Comparison of ENCODE assay signal across 12 cellular contexts in the genomic region with DNA sequence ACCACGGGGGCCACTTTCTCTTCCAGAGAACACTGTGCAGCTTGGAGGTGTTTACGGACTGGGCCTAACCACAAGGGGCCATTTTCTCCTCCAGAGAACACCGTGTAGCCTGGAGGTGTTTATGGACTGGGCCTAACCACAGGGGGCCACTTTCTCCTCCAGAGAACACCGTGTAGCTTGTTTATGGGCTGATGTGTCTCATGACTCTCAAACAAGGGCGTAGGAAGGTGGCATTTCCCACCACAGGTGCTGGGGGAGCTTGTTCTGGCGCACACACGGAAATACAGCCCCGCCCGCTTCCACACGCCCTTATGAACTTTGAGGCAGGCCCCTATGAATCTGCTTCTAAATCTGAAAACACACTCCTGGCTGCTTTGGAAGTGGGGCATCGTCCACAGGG.
DNase-seq lines count a peak whose midpoint lies in the region; ATAC-seq lines count a peak whose summit lies in the region.
"Had no signal": no experiment of that assay in that cellular context is flagged by ENCODE, and none has a peak within 500 bp of the region (broad histone marks: within the 10 kb centered on the region; RNA-seq: fewer than 3 reads in every experiment).

No MANE protein-coding gene starts in this region.

- DNase-seq in activated T-cell treated with anti-CD3 and anti-CD28 coated beads for 48 hours (ENCODE audit: low read depth) (peak; percentile 7), activated T-cell treated with anti-CD3 and anti-CD28 coated beads for 4 hours (no peak), hepatic stellate cell (ENCODE audit: low spot score) (no peak), DMS114 treated with DMSO at 0.1 percent for 48 hours (lab: John Stamatoyannopoulos, UW; ENCODE audit: unreplicated experiment) (no peak), NCI-H2196 (lab: John Stamatoyannopoulos, UW; ENCODE audit: unreplicated experiment) (no peak)
- DNase-seq in activated effector memory CD4-positive, alpha-beta T cell treated with anti-CD3 and anti-CD28 coated beads, Interleukin-2, amount 50 U/mL, for 16 hours, result peak; percentile 75
- DNase-seq in naive thymus-derived CD8-positive, alpha-beta T cell, result peak in 7 of 10 donors; percentile 6 to 68 (median 41)
- DNase-seq in stimulated activated naive CD8-positive, alpha-beta T cell treated with anti-CD3 and anti-CD28 coated beads, Interleukin-15, amount 100 ng/mL, for 72 hours, result peak in 1 of 2 donors; percentile 19
- DNase-seq: kidney glomerular epithelial cell, NCI-H1417 treated with DMSO at 0.1 percent for 48 hours, NCI-H446 treated with DMSO at 0.1 percent for 48 hours had no signal

- peaks cover 6 to 26% (median 12%) of the 10 kb centered on the region in 4 donors for H3K4me1 Mint-ChIP-seq in naive thymus-derived CD8-positive, alpha-beta T cell
- H3K4me1 Mint-ChIP-seq in stimulated activated naive CD8-positive, alpha-beta T cell treated with anti-CD3 and anti-CD28 coated beads, Interleukin-15, amount 100 ng/mL, for 72 hours, result peaks cover 10% of the 10 kb centered on the region

- H3K36me3 Mint-ChIP-seq in naive thymus-derived CD8-positive, alpha-beta T cell, result peaks cover 0 to 3% (median 0%) of the 10 kb centered on the region in 3 donors

- POLR2A ChIA-PET in naive thymus-derived CD8-positive, alpha-beta T cell (lab: Charles Lee), result interaction anchor here (0.6 to 1.3 kb wide), 3 partner anchors 27 to 174 kb away, joined by 3 read pairs; partner anchors contain the start of gene SFSWAP

- peak overlapping the region; percentile 36 to 92 (median 80) for H3K27ac Mint-ChIP-seq in naive thymus-derived CD8-positive, alpha-beta T cell
- no peak overlapping the region for H3K27ac Mint-ChIP-seq in stimulated activated naive CD8-positive, alpha-beta T cell treated with anti-CD3 and anti-CD28 coated beads, Interleukin-15, amount 100 ng/mL, for 72 hours
- H3K27ac Mint-ChIP-seq: activated T-helper 2 cell treated with anti-CD3 and anti-CD28 coated beads, Interferon-gamma antibody, Interleukin-2, Interleukin-4, amounts not matched to agents 10 μg/mL and 5 μg/mL and 100 μg/mL, durations not matched to agents 14 hours and 24 hours and 36 hours had no signal

- H3K4me3 Mint-ChIP-seq in naive thymus-derived CD8-positive, alpha-beta T cell, result peak overlapping the region in 7 of 10 donors; percentile 20 to 57 (median 42)
- peak overlapping the region in 1 of 2 donors; percentile 19 for H3K4me3 Mint-ChIP-seq in stimulated activated naive CD8-positive, alpha-beta T cell treated with anti-CD3 and anti-CD28 coated beads, Interleukin-15, amount 100 ng/mL, for 72 hours

- peaks cover 0 to 12% (median 2%) of the 10 kb centered on the region in 5 donors for H3K27me3 Mint-ChIP-seq in naive thymus-derived CD8-positive, alpha-beta T cell
- H3K27me3 Mint-ChIP-seq in stimulated activated naive CD8-positive, alpha-beta T cell treated with anti-CD3 and anti-CD28 coated beads, Interleukin-15, amount 100 ng/mL, for 72 hours, result peaks cover 8% of the 10 kb centered on the region

- H3K9me3 Mint-ChIP-seq in naive thymus-derived CD8-positive, alpha-beta T cell, result no peaks in the 10 kb centered on the region
- H3K9me3 Mint-ChIP-seq in stimulated activated naive CD8-positive, alpha-beta T cell treated with anti-CD3 and anti-CD28 coated beads, Interleukin-15, amount 100 ng/mL, for 72 hours, result no peaks in the 10 kb centered on the region
- H3K9me3 Mint-ChIP-seq: activated T-helper 2 cell treated with anti-CD3 and anti-CD28 coated beads, Interferon-gamma antibody, Interleukin-2, Interleukin-4, amounts not matched to agents 10 μg/mL and 5 μg/mL and 100 μg/mL, durations not matched to agents 14 hours and 24 hours and 36 hours had no signal

- ATAC-seq in naive thymus-derived CD8-positive, alpha-beta T cell, result peak; percentile 76 to 93
- ATAC-seq in stimulated activated naive CD8-positive, alpha-beta T cell treated with anti-CD3 and anti-CD28 coated beads, Interleukin-15, amount 100 ng/mL, for 72 hours, result peak; percentile 72

Comparison
In these comparisons a context has a peak if more than half of its experiments do, and no peak if none do; other contexts are left out.
1. DNase-seq: peak in activated T-cell treated with anti-CD3 and anti-CD28 coated beads for 48 hours (single experiment), activated effector memory CD4-positive, alpha-beta T cell treated with anti-CD3 and anti-CD28 coated beads, Interleukin-2, amount 50 U/mL, for 16 hours (single experiment) and naive thymus-derived CD8-positive, alpha-beta T cell (7 of 10); none in activated T-cell treated with anti-CD3 and anti-CD28 coated beads for 4 hours (single experiment), hepatic stellate cell (single experiment), DMS114 treated with DMSO at 0.1 percent for 48 hours (single experiment) and NCI-H2196 (single experiment).
2. H3K27ac Mint-ChIP-seq: peak in naive thymus-derived CD8-positive, alpha-beta T cell (10 of 10); none in stimulated activated naive CD8-positive, alpha-beta T cell treated with anti-CD3 and anti-CD28 coated beads, Interleukin-15, amount 100 ng/mL, for 72 hours (0 of 2).